Comparison of ENCODE assay signal across 1 cellular context in the genomic region with DNA sequence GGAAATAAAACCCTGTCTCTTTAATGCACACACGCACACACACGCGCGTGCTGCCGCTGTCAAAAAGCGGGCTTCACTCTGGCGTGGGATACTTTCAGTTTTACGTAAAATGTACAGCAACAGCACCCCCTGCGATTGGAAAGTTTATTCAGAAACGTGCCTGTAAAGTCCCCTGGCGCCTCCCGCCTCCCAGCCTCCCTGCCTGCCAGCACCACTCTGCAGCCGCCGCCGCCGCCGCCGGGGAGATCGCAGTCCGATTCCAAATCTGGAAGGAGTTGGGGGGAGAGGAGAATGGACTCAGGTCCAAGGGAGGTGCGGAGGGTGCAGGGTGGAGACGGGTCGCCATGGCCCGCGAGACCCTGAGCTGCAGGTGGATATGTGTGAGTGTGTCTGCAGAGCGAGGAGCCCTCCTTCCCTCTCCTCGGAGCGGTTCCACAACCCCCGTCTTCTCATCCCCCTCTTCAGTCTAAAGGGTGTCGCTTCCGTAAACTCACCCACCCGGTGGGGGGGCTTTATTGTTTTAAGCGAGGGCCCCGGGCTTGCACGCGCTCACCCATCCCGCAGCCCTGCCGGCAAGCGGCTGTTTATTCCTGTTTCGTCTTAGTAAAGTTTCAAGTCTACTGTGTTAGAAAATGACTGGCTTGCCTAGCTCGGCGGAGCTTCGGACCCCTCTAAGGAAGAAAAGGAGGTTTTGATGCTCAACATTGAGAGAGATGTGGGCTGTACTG.
TF ChIP-seq lines count a peak whose summit lies in the region.

No MANE protein-coding gene starts in this region.

TF ChIP-seq in H1, 55 proteins besides CTCF, POLR2A, EP300 and RAD21:
- TF ChIP-seq RBBP5 (IDR thresholded peaks at IDR 0.05; ENCODE audit: borderline replicate concordance, low read depth, low read length) (peak; percentile 72; the same call in 1 of the 2 replicates), SP4 (IDR thresholded peaks at IDR 0.05; ENCODE audit: low read length) (no peak), FOSL1 (IDR thresholded peaks at IDR 0.05; ENCODE audit: insufficient read depth, low read depth, low read length) (no peak), BACH1 (IDR thresholded peaks at IDR 0.05; ENCODE audit: low read length) (0 out of 2 replicates have a peak, but pooled peaks have one; percentile 16), SAP30 (IDR thresholded peaks at IDR 0.05; ENCODE audit: insufficient read depth, insufficient replicate concordance, low read length) (no peak), TAF1 (IDR thresholded peaks at IDR 0.05; ENCODE audit: low read depth, low read length) (peak; percentile 54; the same call in 1 of the 2 replicates), YY1 (IDR thresholded peaks at IDR 0.05; ENCODE audit: low read depth, low read length) (no peak), NRF1 (IDR thresholded peaks at IDR 0.05; ENCODE audit: low read depth, low read length) (no peak), MAFK (IDR thresholded peaks at IDR 0.05; ENCODE audit: low read depth, low read length) (no peak), SRF (IDR thresholded peaks at IDR 0.05; ENCODE audit: low read depth, low read length) (no peak), CTBP2 (IDR thresholded peaks at IDR 0.05; ENCODE audit: borderline replicate concordance, insufficient read depth, insufficient read length, low read length) (no peak), POLR2AphosphoS5 (IDR thresholded peaks at IDR 0.05; ENCODE audit: low read depth, low read length) (no peak; the same call in 1 of the 2 replicates), CHD2 (IDR thresholded peaks at IDR 0.05; ENCODE audit: low read length) (no peak), SIN3A (conservative IDR thresholded peaks at IDR 0.05 in 1 of 2, IDR thresholded peaks at IDR 0.05 in 1 of 2; ENCODE audit: low read depth in 1 of 2, low read length in 2 of 2) (0 out of 4 replicates have a peak, but pooled peaks of 1 of the 2 experiments have one; percentile 76), ASH2L (IDR thresholded peaks at IDR 0.05; ENCODE audit: low read length) (peak; percentile 68), RNF2 (IDR thresholded peaks at IDR 0.05; ENCODE audit: borderline replicate concordance, low read depth, low read length, missing control alignments, poor library complexity, severe bottlenecking) (no peak), RFX5 (IDR thresholded peaks at IDR 0.05; ENCODE audit: borderline replicate concordance, low read depth, low read length) (no peak), BCL11A (IDR thresholded peaks at IDR 0.05; ENCODE audit: low read depth in 2 of 2, low read length in 2 of 2) (no peak), KDM5A (IDR thresholded peaks at IDR 0.05; ENCODE audit: low read length) (no peak), HDAC6 (IDR thresholded peaks at IDR 0.05; ENCODE audit: low read depth, low read length) (no peak)
- TF ChIP-seq, protein P1, sequence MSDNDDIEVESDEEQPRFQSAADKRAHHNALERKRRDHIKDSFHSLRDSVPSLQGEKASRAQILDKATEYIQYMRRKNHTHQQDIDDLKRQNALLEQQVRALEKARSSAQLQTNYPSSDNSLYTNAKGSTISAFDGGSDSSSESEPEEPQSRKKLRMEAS (IDR thresholded peaks at IDR 0.05): 0 out of 2 replicates have a peak, but pooled peaks have one; percentile 1
- TF ChIP-seq, protein P2, sequence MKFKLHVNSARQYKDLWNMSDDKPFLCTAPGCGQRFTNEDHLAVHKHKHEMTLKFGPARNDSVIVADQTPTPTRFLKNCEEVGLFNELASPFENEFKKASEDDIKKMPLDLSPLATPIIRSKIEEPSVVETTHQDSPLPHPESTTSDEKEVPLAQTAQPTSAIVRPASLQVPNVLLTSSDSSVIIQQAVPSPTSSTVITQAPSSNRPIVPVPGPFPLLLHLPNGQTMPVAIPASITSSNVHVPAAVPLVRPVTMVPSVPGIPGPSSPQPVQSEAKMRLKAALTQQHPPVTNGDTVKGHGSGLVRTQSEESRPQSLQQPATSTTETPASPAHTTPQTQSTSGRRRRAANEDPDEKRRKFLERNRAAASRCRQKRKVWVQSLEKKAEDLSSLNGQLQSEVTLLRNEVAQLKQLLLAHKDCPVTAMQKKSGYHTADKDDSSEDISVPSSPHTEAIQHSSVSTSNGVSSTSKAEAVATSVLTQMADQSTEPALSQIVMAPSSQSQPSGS (IDR thresholded peaks at IDR 0.05; ENCODE audit: low read length): no peak
- TF ChIP-seq, protein P3, sequence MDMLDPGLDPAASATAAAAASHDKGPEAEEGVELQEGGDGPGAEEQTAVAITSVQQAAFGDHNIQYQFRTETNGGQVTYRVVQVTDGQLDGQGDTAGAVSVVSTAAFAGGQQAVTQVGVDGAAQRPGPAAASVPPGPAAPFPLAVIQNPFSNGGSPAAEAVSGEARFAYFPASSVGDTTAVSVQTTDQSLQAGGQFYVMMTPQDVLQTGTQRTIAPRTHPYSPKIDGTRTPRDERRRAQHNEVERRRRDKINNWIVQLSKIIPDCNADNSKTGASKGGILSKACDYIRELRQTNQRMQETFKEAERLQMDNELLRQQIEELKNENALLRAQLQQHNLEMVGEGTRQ (IDR thresholded peaks at IDR 0.05; ENCODE audit: low read length): no peak
